ENCODE assay signal across 23 cellular contexts in the genomic region with DNA sequence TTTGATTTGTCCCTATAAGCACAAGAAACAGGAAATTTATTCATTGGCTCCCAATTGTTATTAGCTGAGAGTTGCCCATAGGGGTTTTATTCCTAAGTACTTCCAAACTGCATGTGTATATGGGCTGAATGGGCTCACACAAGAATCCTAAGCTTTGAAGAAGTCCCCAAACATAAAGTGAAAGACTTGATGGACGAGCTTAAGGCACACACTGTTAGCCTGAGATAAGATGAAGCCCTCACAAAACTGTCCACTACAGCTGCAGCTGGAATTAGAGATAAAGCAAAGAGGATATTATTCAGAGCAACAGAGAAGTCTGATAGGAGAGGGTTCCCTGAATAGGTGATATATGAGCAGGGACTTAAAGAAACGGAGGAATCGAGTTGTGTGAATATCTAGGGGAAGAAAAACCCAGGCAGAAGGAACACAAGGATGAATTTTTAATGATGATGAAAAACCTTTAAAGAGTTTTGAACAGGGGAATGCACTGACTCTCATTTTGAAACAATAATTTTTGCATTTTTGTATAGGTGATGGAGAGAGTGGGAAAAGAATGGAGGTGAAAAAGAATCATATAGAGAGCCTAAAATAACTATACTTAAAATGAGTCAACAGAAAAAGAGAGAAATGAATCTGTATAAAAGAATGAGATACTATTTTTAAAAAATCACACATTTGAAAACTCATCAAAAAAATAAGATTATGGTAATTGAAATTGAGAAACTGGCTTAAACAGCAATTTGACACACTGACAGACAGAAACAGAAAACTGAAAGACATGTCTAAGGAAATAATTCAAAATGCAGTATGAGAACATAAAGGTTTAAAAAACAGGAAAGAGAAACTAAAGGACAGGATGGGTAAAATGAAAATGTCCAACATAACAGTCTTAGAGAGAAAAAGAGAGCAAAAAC.
"Had no signal": no experiment of that assay in that cellular context is flagged by ENCODE, and none has a peak within 500 bp of the region (broad histone marks: within the 10 kb centered on the region; RNA-seq: fewer than 3 reads in every experiment).

No MANE protein-coding gene starts in this region.

- H3K4me3 Mint-ChIP-seq: activated naive CD4-positive, alpha-beta T cell treated with anti-CD3 and anti-CD28 coated beads, Interleukin-2, amount 10 ng/mL, durations not matched to agents 7 days and 5 days; central memory CD8-positive, alpha-beta T cell; immature natural killer cell; T-helper 2 cell treated with Interferon-gamma antibody and Interleukin-4, amounts not matched to agents 5 μg/mL and 100 μg/mL, for 36 hours had no signal

- H3K9me3 ChIP-seq: gastrocnemius medialis, transverse colon, uterus had no signal

- H3K9me3 Mint-ChIP-seq: activated naive CD4-positive, alpha-beta T cell treated with anti-CD3 and anti-CD28 coated beads, Interleukin-2, amount 10 ng/mL, durations not matched to agents 7 days and 5 days; activated T-helper 2 cell treated with anti-CD3 and anti-CD28 coated beads, Interferon-gamma antibody, Interleukin-2, Interleukin-4, amounts not matched to agents 10 μg/mL and 5 μg/mL and 100 μg/mL, durations not matched to agents 14 hours and 24 hours and 36 hours; central memory CD8-positive, alpha-beta T cell; T-helper 2 cell treated with Interferon-gamma antibody and Interleukin-4, amounts not matched to agents 5 μg/mL and 100 μg/mL, for 36 hours had no signal

- H3K4me3 ChIP-seq: coronary artery, gastrocnemius medialis, heart left ventricle, transverse colon, uterus had no signal

- H3K27me3 ChIP-seq: brain microvascular endothelial cell, gastrocnemius medialis, heart left ventricle, transverse colon, uterus had no signal

- H3K36me3 Mint-ChIP-seq: activated naive CD4-positive, alpha-beta T cell treated with anti-CD3 and anti-CD28 coated beads, Interleukin-2, amount 10 ng/mL, durations not matched to agents 7 days and 5 days; immature natural killer cell had no signal

- H3K36me3 ChIP-seq: brain microvascular endothelial cell, gastrocnemius medialis, heart left ventricle, transverse colon, uterus had no signal

- H3K4me1 Mint-ChIP-seq: activated naive CD4-positive, alpha-beta T cell treated with anti-CD3 and anti-CD28 coated beads, Interleukin-2, amount 10 ng/mL, durations not matched to agents 7 days and 5 days; central memory CD8-positive, alpha-beta T cell; immature natural killer cell had no signal

- H3K27ac ChIP-seq: brain microvascular endothelial cell, coronary artery, gastrocnemius medialis, heart left ventricle, transverse colon, uterus had no signal

- H3K4me1 ChIP-seq: gastrocnemius medialis, heart left ventricle, transverse colon, uterus had no signal

- DNase-seq: activated naive CD4-positive, alpha-beta T cell treated with anti-CD3 and anti-CD28 coated beads, Interleukin-2, amount 10 ng/mL, durations not matched to agents 7 days and 5 days; aorta; brain microvascular endothelial cell; gastrocnemius medialis; heart left ventricle; immature natural killer cell; left ventricle myocardium superior; occipital lobe; posterior cingulate gyrus; retina; stimulated activated CD4-positive, alpha-beta T cell treated with anti-CD3 and anti-CD28 coated beads, Interleukin-12 subunit alpha, Interleukin-12 subunit beta, amount 100 ng/mL, for 4 hours; stimulated activated CD4-positive, alpha-beta T cell treated with anti-CD3 and anti-CD28 coated beads, Interleukin-1b, Interleukin-23, amount 100 ng/mL, for 48 hours; stimulated activated CD8-positive, alpha-beta memory T cell treated with anti-CD3 and anti-CD28 coated beads, Interleukin-4, amount 100 ng/mL, for 48 hours; stimulated activated naive CD4-positive, alpha-beta T cell treated with Interleukin-2 at 50 U/mL for 16 hours; substantia nigra; transverse colon; uterus had no signal

- ATAC-seq: activated CD4-positive, CD25-positive, alpha-beta regulatory T cell treated with anti-CD3 and anti-CD28 coated beads, Interleukin-2, amount 50 U/mL, for 24 hours; esophagus mucosa; gastrocnemius medialis; heart left ventricle; left ventricle myocardium superior had no signal

- H3K27me3 Mint-ChIP-seq: activated naive CD4-positive, alpha-beta T cell treated with anti-CD3 and anti-CD28 coated beads, Interleukin-2, amount 10 ng/mL, durations not matched to agents 7 days and 5 days had no signal

- H3K27ac Mint-ChIP-seq: activated naive CD4-positive, alpha-beta T cell treated with anti-CD3 and anti-CD28 coated beads, Interleukin-2, amount 10 ng/mL, durations not matched to agents 7 days and 5 days; activated T-helper 2 cell treated with anti-CD3 and anti-CD28 coated beads, Interferon-gamma antibody, Interleukin-2, Interleukin-4, amounts not matched to agents 10 μg/mL and 5 μg/mL and 100 μg/mL, durations not matched to agents 14 hours and 24 hours and 36 hours; immature natural killer cell; T-helper 2 cell treated with Interferon-gamma antibody and Interleukin-4, amounts not matched to agents 5 μg/mL and 100 μg/mL, for 36 hours had no signal
